In genomic region chr3:185594073-185594472, GRCh38 we compare ENCODE assay signal across 32 cellular contexts. TPM values are rescaled to one million over a fixed set of nuclear protein-coding genes. Genes with fewer than 3 reads are reported as not detected.
"Had no signal": no experiment of that assay in that cellular context is flagged by ENCODE, and none has a peak within 500 bp of the region (broad histone marks: within the 10 kb centered on the region; RNA-seq: fewer than 3 reads in every experiment).

No MANE protein-coding gene starts in this region.

- H3K9me3 Mint-ChIP-seq: activated naive CD4-positive, alpha-beta T cell treated with anti-CD3 and anti-CD28 coated beads for 36 hours; activated naive CD8-positive, alpha-beta T cell treated with anti-CD3 and anti-CD28 coated beads, Interleukin-2, amount 10 ng/mL, durations not matched to agents 7 days and 5 days; activated T-helper 1 cell treated with anti-CD3 and anti-CD28 coated beads, Interleukin-12 subunit alpha, Interleukin-12 subunit beta, Interleukin-2, Interleukin-4 antibody, amounts not matched to agents 30 ng/mL and 10 ng/mL and 1 ng/mL, durations not matched to agents 14 hours and 24 hours and 36 hours; effector memory CD8-positive, alpha-beta T cell; natural killer cell treated with Interleukin-12 subunit alpha and Interleukin-12 subunit beta and Interleukin-15 and Interleukin-18, amount 100 ng/mL, for 72 hours; stimulated activated effector memory CD8-positive, alpha-beta T cell treated with anti-CD3 and anti-CD28 coated beads, Interleukin-12 subunit alpha, Interleukin-12 subunit beta, amount 100 ng/mL, for 72 hours; stimulated activated naive CD8-positive, alpha-beta T cell treated with anti-CD3 and anti-CD28 coated beads, Interleukin-15, Interleukin-2, amounts not matched to agents 100 ng/mL and 50 ng/mL, for 24 hours; T-helper 2 cell treated with Interferon-gamma antibody and Interleukin-4, amounts not matched to agents 5 μg/mL and 100 μg/mL, for 36 hours had no signal

- H3K27ac ChIP-seq: brain microvascular endothelial cell, gastrocnemius medialis, left ventricle myocardium inferior, skin epidermis, upper lobe of left lung, VCaP had no signal

- H3K27me3 Mint-ChIP-seq: activated naive CD8-positive, alpha-beta T cell treated with anti-CD3 and anti-CD28 coated beads, Interleukin-2, amount 10 ng/mL, durations not matched to agents 7 days and 5 days; effector memory CD8-positive, alpha-beta T cell; natural killer cell treated with Interleukin-12 subunit alpha and Interleukin-12 subunit beta and Interleukin-15 and Interleukin-18, amount 100 ng/mL, for 72 hours; progenitor cell of endocrine pancreas; stimulated activated naive CD8-positive, alpha-beta T cell treated with anti-CD3 and anti-CD28 coated beads, Interleukin-15, Interleukin-2, amounts not matched to agents 100 ng/mL and 50 ng/mL, for 24 hours had no signal

- H3K27ac Mint-ChIP-seq: activated naive CD4-positive, alpha-beta T cell treated with anti-CD3 and anti-CD28 coated beads for 36 hours; activated naive CD8-positive, alpha-beta T cell treated with anti-CD3 and anti-CD28 coated beads, Interleukin-2, amount 10 ng/mL, durations not matched to agents 7 days and 5 days; activated T-helper 1 cell treated with anti-CD3 and anti-CD28 coated beads, Interleukin-12 subunit alpha, Interleukin-12 subunit beta, Interleukin-2, Interleukin-4 antibody, amounts not matched to agents 30 ng/mL and 10 ng/mL and 1 ng/mL, durations not matched to agents 14 hours and 24 hours and 36 hours; effector memory CD8-positive, alpha-beta T cell; progenitor cell of endocrine pancreas; stimulated activated effector memory CD8-positive, alpha-beta T cell treated with anti-CD3 and anti-CD28 coated beads, Interleukin-12 subunit alpha, Interleukin-12 subunit beta, amount 100 ng/mL, for 72 hours; T-helper 2 cell treated with Interferon-gamma antibody and Interleukin-4, amounts not matched to agents 5 μg/mL and 100 μg/mL, for 36 hours had no signal

- ATAC-seq: activated CD4-positive, CD25-positive, alpha-beta regulatory T cell treated with anti-CD3 and anti-CD28 coated beads, Interleukin-2, amount 50 U/mL, for 24 hours; effector memory CD8-positive, alpha-beta T cell; gastrocnemius medialis; natural killer cell treated with Interleukin-12 subunit alpha and Interleukin-12 subunit beta and Interleukin-15 and Interleukin-18, amount 100 ng/mL, for 72 hours; sciatic nerve; stimulated activated effector memory CD8-positive, alpha-beta T cell treated with anti-CD3 and anti-CD28 coated beads, Interleukin-12 subunit alpha, Interleukin-12 subunit beta, amount 100 ng/mL, for 72 hours had no signal

- H3K4me1 ChIP-seq: gastrocnemius medialis had no signal

- H3K4me3 ChIP-seq: gastrocnemius medialis, left ventricle myocardium inferior, lung, skin epidermis, upper lobe of left lung had no signal

- DNase-seq: activated CD4-positive, alpha-beta T cell treated with anti-CD3 and anti-CD28 coated beads for 48 hours; activated CD4-positive, alpha-beta T cell treated with anti-CD3 and anti-CD28 coated beads, Interleukin-2, amount 50 U/mL, for 48 hours; activated CD8-positive, alpha-beta memory T cell treated with anti-CD3 and anti-CD28 coated beads for 24 hours; activated effector memory CD4-positive, alpha-beta T cell treated with anti-CD3 and anti-CD28 coated beads, Interleukin-2, amount 50 U/mL, for 16 hours; activated naive CD4-positive, alpha-beta T cell treated with anti-CD3 and anti-CD28 coated beads for 36 hours; activated naive CD8-positive, alpha-beta T cell treated with anti-CD3 and anti-CD28 coated beads, Interleukin-2, amount 10 ng/mL, durations not matched to agents 7 days and 5 days; amniotic stem cell; brain microvascular endothelial cell; cortex of kidney; effector memory CD8-positive, alpha-beta T cell; erythroblast; gastrocnemius medialis; glutamatergic neuron; left ventricle myocardium inferior; mesendoderm; stimulated activated CD4-positive, alpha-beta T cell treated with anti-CD3 and anti-CD28 coated beads, Interleukin-4, amount 100 ng/mL, for 24 hours; substantia nigra; upper lobe of left lung had no signal

- H3K9me3 ChIP-seq: gastrocnemius medialis, left ventricle myocardium inferior, upper lobe of left lung had no signal

- H3K4me3 Mint-ChIP-seq: activated naive CD4-positive, alpha-beta T cell treated with anti-CD3 and anti-CD28 coated beads for 36 hours; activated naive CD8-positive, alpha-beta T cell treated with anti-CD3 and anti-CD28 coated beads, Interleukin-2, amount 10 ng/mL, durations not matched to agents 7 days and 5 days; activated T-helper 1 cell treated with anti-CD3 and anti-CD28 coated beads, Interleukin-12 subunit alpha, Interleukin-12 subunit beta, Interleukin-2, Interleukin-4 antibody, amounts not matched to agents 30 ng/mL and 10 ng/mL and 1 ng/mL, durations not matched to agents 14 hours and 24 hours and 36 hours; effector memory CD8-positive, alpha-beta T cell; natural killer cell treated with Interleukin-12 subunit alpha and Interleukin-12 subunit beta and Interleukin-15 and Interleukin-18, amount 100 ng/mL, for 72 hours; stimulated activated effector memory CD8-positive, alpha-beta T cell treated with anti-CD3 and anti-CD28 coated beads, Interleukin-12 subunit alpha, Interleukin-12 subunit beta, amount 100 ng/mL, for 72 hours; stimulated activated naive CD8-positive, alpha-beta T cell treated with anti-CD3 and anti-CD28 coated beads, Interleukin-15, Interleukin-2, amounts not matched to agents 100 ng/mL and 50 ng/mL, for 24 hours; T-helper 2 cell treated with Interferon-gamma antibody and Interleukin-4, amounts not matched to agents 5 μg/mL and 100 μg/mL, for 36 hours had no signal

- FAIRE-seq: astrocyte, islet of Langerhans had no signal

- H3K27me3 ChIP-seq: brain microvascular endothelial cell, gastrocnemius medialis, upper lobe of left lung had no signal

RNA-seq across cellular contexts. Expression of gene LIPH, which starts 41.7 kb away (rescaled TPM):
- total RNA-seq: activated naive CD4-positive, alpha-beta T cell treated with anti-CD3 and anti-CD28 coated beads for 36 hours; activated naive CD8-positive, alpha-beta T cell treated with anti-CD3 and anti-CD28 coated beads, Interleukin-2, amount 10 ng/mL, durations not matched to agents 7 days and 5 days; activated T-helper 1 cell treated with anti-CD3 and anti-CD28 coated beads, Interleukin-12 subunit alpha, Interleukin-12 subunit beta, Interleukin-2, Interleukin-4 antibody, amounts not matched to agents 30 ng/mL and 10 ng/mL and 1 ng/mL, durations not matched to agents 14 hours and 24 hours and 36 hours; natural killer cell treated with Interleukin-12 subunit alpha and Interleukin-12 subunit beta and Interleukin-15 and Interleukin-18, amount 100 ng/mL, for 72 hours; osteocyte had no signal
